In the genomic region with DNA sequence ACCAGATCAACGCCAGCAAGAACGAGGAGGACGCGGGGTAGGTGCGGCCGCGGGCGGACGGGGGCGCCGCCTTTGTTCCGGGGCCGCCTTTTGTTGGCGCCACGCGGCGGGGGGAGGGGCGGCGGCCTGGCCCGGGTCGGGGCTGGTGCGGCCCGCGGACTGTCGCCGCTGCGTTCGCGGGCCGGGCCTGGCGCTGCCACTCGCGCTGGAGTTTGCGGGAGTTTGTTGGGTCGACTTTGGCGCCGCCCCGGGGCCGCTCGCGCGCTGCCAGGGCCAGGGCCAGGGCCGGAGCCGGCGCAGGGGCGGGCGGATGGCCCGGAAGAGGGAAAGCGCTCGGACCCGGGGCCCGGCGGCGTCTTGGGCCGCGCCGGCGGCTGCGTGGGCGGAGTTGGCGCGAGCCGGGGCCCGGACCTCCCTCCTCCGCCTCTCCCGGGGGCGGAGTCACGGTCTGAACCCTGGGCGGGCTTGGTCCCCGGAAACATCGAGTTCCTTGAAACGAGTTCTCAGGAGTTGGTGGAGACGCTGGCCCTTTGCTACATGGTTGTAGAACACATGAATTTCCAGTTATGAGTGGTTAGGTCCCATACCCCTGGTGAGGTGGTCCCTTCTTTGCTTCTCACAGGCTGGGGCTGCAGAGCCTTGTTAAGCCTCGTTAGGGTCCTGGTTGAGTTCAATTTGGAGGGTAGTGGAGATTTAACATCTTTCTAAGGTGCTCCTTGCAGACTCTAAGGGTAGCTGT, we compare ENCODE assay signal across 1 cellular context.
TF ChIP-seq lines count a peak whose summit lies in the region.

No MANE protein-coding gene starts in this region.

TF ChIP-seq in K562, 482 proteins besides CTCF, POLR2A, EP300 and RAD21 (continued from another document):
- TF ChIP-seq, protein P1, sequence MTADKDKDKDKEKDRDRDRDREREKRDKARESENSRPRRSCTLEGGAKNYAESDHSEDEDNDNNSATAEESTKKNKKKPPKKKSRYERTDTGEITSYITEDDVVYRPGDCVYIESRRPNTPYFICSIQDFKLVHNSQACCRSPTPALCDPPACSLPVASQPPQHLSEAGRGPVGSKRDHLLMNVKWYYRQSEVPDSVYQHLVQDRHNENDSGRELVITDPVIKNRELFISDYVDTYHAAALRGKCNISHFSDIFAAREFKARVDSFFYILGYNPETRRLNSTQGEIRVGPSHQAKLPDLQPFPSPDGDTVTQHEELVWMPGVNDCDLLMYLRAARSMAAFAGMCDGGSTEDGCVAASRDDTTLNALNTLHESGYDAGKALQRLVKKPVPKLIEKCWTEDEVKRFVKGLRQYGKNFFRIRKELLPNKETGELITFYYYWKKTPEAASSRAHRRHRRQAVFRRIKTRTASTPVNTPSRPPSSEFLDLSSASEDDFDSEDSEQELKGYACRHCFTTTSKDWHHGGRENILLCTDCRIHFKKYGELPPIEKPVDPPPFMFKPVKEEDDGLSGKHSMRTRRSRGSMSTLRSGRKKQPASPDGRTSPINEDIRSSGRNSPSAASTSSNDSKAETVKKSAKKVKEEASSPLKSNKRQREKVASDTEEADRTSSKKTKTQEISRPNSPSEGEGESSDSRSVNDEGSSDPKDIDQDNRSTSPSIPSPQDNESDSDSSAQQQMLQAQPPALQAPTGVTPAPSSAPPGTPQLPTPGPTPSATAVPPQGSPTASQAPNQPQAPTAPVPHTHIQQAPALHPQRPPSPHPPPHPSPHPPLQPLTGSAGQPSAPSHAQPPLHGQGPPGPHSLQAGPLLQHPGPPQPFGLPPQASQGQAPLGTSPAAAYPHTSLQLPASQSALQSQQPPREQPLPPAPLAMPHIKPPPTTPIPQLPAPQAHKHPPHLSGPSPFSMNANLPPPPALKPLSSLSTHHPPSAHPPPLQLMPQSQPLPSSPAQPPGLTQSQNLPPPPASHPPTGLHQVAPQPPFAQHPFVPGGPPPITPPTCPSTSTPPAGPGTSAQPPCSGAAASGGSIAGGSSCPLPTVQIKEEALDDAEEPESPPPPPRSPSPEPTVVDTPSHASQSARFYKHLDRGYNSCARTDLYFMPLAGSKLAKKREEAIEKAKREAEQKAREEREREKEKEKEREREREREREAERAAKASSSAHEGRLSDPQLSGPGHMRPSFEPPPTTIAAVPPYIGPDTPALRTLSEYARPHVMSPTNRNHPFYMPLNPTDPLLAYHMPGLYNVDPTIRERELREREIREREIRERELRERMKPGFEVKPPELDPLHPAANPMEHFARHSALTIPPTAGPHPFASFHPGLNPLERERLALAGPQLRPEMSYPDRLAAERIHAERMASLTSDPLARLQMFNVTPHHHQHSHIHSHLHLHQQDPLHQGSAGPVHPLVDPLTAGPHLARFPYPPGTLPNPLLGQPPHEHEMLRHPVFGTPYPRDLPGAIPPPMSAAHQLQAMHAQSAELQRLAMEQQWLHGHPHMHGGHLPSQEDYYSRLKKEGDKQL (CRISPR knock-in tag; IDR thresholded peaks at IDR 0.05; ENCODE audit: borderline replicate concordance): no peak
- TF ChIP-seq RBFOX2 (IDR thresholded peaks at IDR 0.05; ENCODE audit: low read depth, low read length): peak; percentile 85
- TF ChIP-seq, protein P2, sequence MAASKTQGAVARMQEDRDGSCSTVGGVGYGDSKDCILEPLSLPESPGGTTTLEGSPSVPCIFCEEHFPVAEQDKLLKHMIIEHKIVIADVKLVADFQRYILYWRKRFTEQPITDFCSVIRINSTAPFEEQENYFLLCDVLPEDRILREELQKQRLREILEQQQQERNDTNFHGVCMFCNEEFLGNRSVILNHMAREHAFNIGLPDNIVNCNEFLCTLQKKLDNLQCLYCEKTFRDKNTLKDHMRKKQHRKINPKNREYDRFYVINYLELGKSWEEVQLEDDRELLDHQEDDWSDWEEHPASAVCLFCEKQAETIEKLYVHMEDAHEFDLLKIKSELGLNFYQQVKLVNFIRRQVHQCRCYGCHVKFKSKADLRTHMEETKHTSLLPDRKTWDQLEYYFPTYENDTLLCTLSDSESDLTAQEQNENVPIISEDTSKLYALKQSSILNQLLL (CRISPR knock-in tag; IDR thresholded peaks at IDR 0.05; ENCODE audit: borderline replicate concordance): no peak
- peak; percentile 38 for TF ChIP-seq POLR2AphosphoS2 (IDR thresholded peaks at IDR 0.05; ENCODE audit: low read length)
- TF ChIP-seq, protein P3, sequence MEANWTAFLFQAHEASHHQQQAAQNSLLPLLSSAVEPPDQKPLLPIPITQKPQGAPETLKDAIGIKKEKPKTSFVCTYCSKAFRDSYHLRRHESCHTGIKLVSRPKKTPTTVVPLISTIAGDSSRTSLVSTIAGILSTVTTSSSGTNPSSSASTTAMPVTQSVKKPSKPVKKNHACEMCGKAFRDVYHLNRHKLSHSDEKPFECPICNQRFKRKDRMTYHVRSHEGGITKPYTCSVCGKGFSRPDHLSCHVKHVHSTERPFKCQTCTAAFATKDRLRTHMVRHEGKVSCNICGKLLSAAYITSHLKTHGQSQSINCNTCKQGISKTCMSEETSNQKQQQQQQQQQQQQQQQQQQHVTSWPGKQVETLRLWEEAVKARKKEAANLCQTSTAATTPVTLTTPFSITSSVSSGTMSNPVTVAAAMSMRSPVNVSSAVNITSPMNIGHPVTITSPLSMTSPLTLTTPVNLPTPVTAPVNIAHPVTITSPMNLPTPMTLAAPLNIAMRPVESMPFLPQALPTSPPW (CRISPR knock-in tag; IDR thresholded peaks at IDR 0.05): peak; percentile 35; the same call in 1 of the 2 replicates
- TF ChIP-seq, protein P4, sequence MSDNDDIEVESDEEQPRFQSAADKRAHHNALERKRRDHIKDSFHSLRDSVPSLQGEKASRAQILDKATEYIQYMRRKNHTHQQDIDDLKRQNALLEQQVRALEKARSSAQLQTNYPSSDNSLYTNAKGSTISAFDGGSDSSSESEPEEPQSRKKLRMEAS (CRISPR knock-in tag; IDR thresholded peaks at IDR 0.05): no peak
- TF ChIP-seq U2AF1 (optimal IDR thresholded peaks at IDR 0.05; ENCODE audit: low read depth, low read length): peak; percentile 28
- TF ChIP-seq, protein P5, sequence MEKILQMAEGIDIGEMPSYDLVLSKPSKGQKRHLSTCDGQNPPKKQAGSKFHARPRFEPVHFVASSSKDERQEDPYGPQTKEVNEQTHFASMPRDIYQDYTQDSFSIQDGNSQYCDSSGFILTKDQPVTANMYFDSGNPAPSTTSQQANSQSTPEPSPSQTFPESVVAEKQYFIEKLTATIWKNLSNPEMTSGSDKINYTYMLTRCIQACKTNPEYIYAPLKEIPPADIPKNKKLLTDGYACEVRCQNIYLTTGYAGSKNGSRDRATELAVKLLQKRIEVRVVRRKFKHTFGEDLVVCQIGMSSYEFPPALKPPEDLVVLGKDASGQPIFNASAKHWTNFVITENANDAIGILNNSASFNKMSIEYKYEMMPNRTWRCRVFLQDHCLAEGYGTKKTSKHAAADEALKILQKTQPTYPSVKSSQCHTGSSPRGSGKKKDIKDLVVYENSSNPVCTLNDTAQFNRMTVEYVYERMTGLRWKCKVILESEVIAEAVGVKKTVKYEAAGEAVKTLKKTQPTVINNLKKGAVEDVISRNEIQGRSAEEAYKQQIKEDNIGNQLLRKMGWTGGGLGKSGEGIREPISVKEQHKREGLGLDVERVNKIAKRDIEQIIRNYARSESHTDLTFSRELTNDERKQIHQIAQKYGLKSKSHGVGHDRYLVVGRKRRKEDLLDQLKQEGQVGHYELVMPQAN (IDR thresholded peaks at IDR 0.05; ENCODE audit: borderline replicate concordance): peak; percentile 34; the same call in 1 of the 2 replicates
- peak in 1 of 2 experiments; percentile 32; a peak in 1 of 4 replicates for TF ChIP-seq TBL1XR1 (IDR thresholded peaks at IDR 0.05; ENCODE audit: low read length in 2 of 2)
- TF ChIP-seq TCF3 (CRISPR knock-in tag; IDR thresholded peaks at IDR 0.05): no peak
